In the genomic region with DNA sequence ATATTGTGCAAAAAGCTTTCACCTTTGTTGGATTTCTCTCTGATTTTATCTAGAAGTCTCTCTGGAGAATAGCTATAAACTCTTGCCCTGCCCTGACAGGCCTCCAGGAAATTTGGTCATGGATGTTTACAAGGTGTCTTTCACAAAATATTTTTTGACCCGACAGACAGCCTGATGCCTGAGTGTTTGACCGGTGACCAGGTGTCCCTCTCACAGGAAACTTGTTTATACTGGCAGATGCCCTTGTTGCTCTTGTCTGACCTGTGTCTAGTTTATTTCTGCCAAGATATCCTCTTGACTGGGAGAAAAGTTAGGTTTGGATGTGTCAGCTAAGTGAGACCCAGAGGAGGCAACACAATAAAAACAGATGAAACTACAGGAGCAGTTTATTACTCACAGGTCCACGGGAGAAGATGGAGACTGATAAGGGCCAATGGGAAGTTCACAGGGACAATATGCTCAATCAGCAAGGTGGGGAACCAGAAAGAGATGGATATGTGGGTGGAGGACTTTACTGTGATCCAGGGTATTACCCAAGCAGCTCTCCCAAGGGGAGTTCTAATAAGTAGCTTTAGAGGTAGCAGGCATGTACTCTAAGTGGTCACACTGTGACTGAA, we compare ENCODE assay signal across 21 cellular contexts.
A peak's percentile ranks its signal among the peaks of the same experiment; 100 is the strongest.
DNase-seq lines count a peak whose midpoint lies in the region; ATAC-seq and TF ChIP-seq lines count a peak whose summit lies in the region.
"Had no signal": no experiment of that assay in that cellular context is flagged by ENCODE, and none has a peak within 500 bp of the region (broad histone marks: within the 10 kb centered on the region; RNA-seq: fewer than 3 reads in every experiment).

No MANE protein-coding gene starts in this region.

- H3K27me3 ChIP-seq in gastroesophageal sphincter: no peaks in the 10 kb centered on the region
- H3K27me3 ChIP-seq: BE2C had no signal

- DNase-seq in Caki2 (ENCODE audit: low read depth) (peak; percentile 2), GM03348 (ENCODE audit: low spot score) (peak; percentile 2), left lobe of liver (ENCODE audit: low spot score) (peak; percentile 59), kidney tubule cell (ENCODE audit: low spot score) (no peak), NCI-H2196 treated with DMSO at 0.1 percent for 48 hours (lab: John Stamatoyannopoulos, UW; ENCODE audit: unreplicated experiment) (no peak)
- DNase-seq in stimulated activated CD4-positive, alpha-beta T cell treated with anti-CD3 and anti-CD28 coated beads, Interleukin-12 subunit alpha, Interleukin-12 subunit beta, amount 100 ng/mL, for 4 hours: no peak
- DNase-seq: ACHN; BE2C; C1 segment of cervical spinal cord; CD4-positive, CD25-positive, alpha-beta regulatory T cell; CD8-positive, alpha-beta memory T cell; COR-L47; DMS79 treated with DMSO at 0.1 percent for 48 hours; GF-D8; GOT3; H7; KBM-7 had no signal

- TF ChIP-seq EP300 in gastroesophageal sphincter (IDR thresholded peaks at IDR 0.05): no peak

- TF ChIP-seq POLR2A in gastroesophageal sphincter (IDR thresholded peaks at IDR 0.05): no peak

- peak; percentile 91 for ATAC-seq in left lobe of liver
- no peak for ATAC-seq in gastroesophageal sphincter
- ATAC-seq: GM12878, HCT116 had no signal

- no peaks in the 10 kb centered on the region for H3K36me3 ChIP-seq in gastroesophageal sphincter
- H3K36me3 ChIP-seq: BE2C had no signal

- TF ChIP-seq CTCF in VCaP (conservative IDR thresholded peaks at IDR 0.05): no peak
- no peak for TF ChIP-seq CTCF in gastroesophageal sphincter (IDR thresholded peaks at IDR 0.05)

- peak overlapping the region; percentile 7; the same call in 1 of the 2 replicates for H3K27ac ChIP-seq in VCaP
- H3K27ac ChIP-seq in gastroesophageal sphincter: no peak overlapping the region

- H3K4me3 ChIP-seq in gastroesophageal sphincter: no peak overlapping the region
- H3K4me3 ChIP-seq: GM12878 had no signal

- in situ Hi-C loops in Caki2 (cut with HindIII; ENCODE audit: low pct_unique_long_range_greater_than_20kb, low sequenced_read_pairs): no loop called here

- WGBS in gastroesophageal sphincter (ENCODE audit: low coverage in 1 of 2), 2 donors: 15 to 30% methylated on average over 3 of the region's 3 CpGs

- no peaks in the 10 kb centered on the region for H3K9me3 ChIP-seq in gastroesophageal sphincter
- H3K9me3 ChIP-seq: BE2C had no signal

- no peaks in the 10 kb centered on the region for H3K4me1 ChIP-seq in gastroesophageal sphincter
- H3K4me1 ChIP-seq: BE2C had no signal

Comparison
In these comparisons a context has a peak if more than half of its experiments do, and no peak if none do; other contexts are left out.
1. DNase-seq: peak in Caki2 (single experiment), GM03348 (single experiment) and left lobe of liver (single experiment); none in kidney tubule cell (single experiment), stimulated activated CD4-positive, alpha-beta T cell treated with anti-CD3 and anti-CD28 coated beads, Interleukin-12 subunit alpha, Interleukin-12 subunit beta, amount 100 ng/mL, for 4 hours (single experiment) and NCI-H2196 treated with DMSO at 0.1 percent for 48 hours (single experiment).